ENCODE assay signal across 8 cellular contexts in genomic region chr1:201016943-201017827, GRCh38.
DNase-seq lines count a peak whose midpoint lies in the region.

No MANE protein-coding gene starts in this region.

- H3K27ac ChIP-seq in BLaER1 treated with 17β-estradiol and CSF1 and Interleukin-3, amounts not matched to agents 10 nM and 100 nM, result peak overlapping the region in 9 of 11 experiments; percentile 86 to 97 (median 92); a peak in 18 of 22 replicates
- peak overlapping the region; percentile 42 for H3K27ac ChIP-seq in layer of hippocampus (ENCODE audit: low read depth, low read length)

- H3K9ac ChIP-seq in BLaER1 treated with 17β-estradiol and CSF1 and Interleukin-3, amounts not matched to agents 10 nM and 100 nM, result peak overlapping the region; percentile 24 to 95 (median 91); a peak in 20 of 22 replicates

- no peaks in the 10 kb centered on the region for H3K9me3 ChIP-seq in BLaER1 treated with 17β-estradiol and CSF1 and Interleukin-3, amounts not matched to agents 10 nM and 100 nM (replicated peaks in 1 of 11)

- H3K4me3 ChIP-seq in BLaER1 treated with 17β-estradiol and CSF1 and Interleukin-3, amounts not matched to agents 10 nM and 100 nM, result peak overlapping the region in 6 of 10 experiments; percentile 11 to 41 (median 23); a peak in 9 of 20 replicates

- H3K36me3 ChIP-seq in BLaER1 treated with 17β-estradiol and CSF1 and Interleukin-3, amounts not matched to agents 10 nM and 100 nM, result peaks cover 0 to 8% (median 0%) of the 10 kb centered on the region in 11 experiments; a peak in 8 of 22 replicates

- peak overlapping the region; percentile 92 to 100 (median 99) for H3K4me2 ChIP-seq in BLaER1 treated with 17β-estradiol and CSF1 and Interleukin-3, amounts not matched to agents 10 nM and 100 nM

- peaks cover 20 to 78% (median 58%) of the 10 kb centered on the region in 11 experiments; a peak in 20 of 22 replicates for H4K20me1 ChIP-seq in BLaER1 treated with 17β-estradiol and CSF1 and Interleukin-3, amounts not matched to agents 10 nM and 100 nM

- H3K27me3 ChIP-seq in BLaER1 treated with 17β-estradiol and CSF1 and Interleukin-3, amounts not matched to agents 10 nM and 100 nM, result no peaks in the 10 kb centered on the region
- no peaks in the 10 kb centered on the region for H3K27me3 ChIP-seq in layer of hippocampus (ENCODE audit: control insufficient read depth, insufficient read depth, low read length)

- peaks cover 98 to 100% (median 100%) of the 10 kb centered on the region in 10 experiments for H3K4me1 ChIP-seq in BLaER1 treated with 17β-estradiol and CSF1 and Interleukin-3, amounts not matched to agents 10 nM and 100 nM

- DNase-seq in GM19238 (ENCODE audit: insufficient read length, low spot score), result peak; percentile 56
- DNase-seq in NCI-H82 treated with DMSO at 0.1 percent for 48 hours (lab: John Stamatoyannopoulos, UW; ENCODE audit: unreplicated experiment), result peak; percentile 65
- DNase-seq in DMS153 (lab: John Stamatoyannopoulos, UW), result no peak
- DNase-seq in NCI-H2029 (lab: John Stamatoyannopoulos, UW), result no peak
- DNase-seq in NCI-H2029 treated with DMSO at 0.1 percent for 48 hours (lab: John Stamatoyannopoulos, UW), result no peak
- no peak for DNase-seq in HPDE6-E6E7 (ENCODE audit: extremely low spot score)

Comparison
In these comparisons a context has a peak if more than half of its experiments do, and no peak if none do; other contexts are left out.
1. DNase-seq: peak in GM19238 (single experiment) and NCI-H82 treated with DMSO at 0.1 percent for 48 hours (single experiment); none in DMS153 (single experiment), NCI-H2029 (single experiment), NCI-H2029 treated with DMSO at 0.1 percent for 48 hours (single experiment) and HPDE6-E6E7 (single experiment).